In the genomic region with DNA sequence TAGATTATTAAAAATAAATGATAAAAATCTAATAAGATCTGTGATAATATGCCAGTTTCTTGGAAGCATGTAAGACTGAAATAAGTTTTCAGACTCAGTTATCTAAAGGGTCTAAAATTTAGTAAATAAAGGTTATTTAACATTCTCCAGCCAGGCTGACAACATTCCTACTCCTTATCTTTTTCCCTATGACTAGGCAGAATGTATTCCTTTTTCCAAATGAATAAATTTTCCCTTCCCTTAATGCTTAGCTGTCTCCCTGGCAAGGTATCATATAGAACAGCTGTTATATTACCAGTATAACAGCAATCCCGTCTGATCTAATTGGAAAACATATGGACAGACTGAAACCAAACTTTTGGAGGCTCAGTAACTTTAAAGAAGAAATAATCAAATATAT, we compare ENCODE assay signal across 23 cellular contexts. TPM values are rescaled to one million over a fixed set of nuclear protein-coding genes. Genes with fewer than 3 reads are reported as not detected.
DNase-seq lines count a peak whose midpoint lies in the region; ATAC-seq, FAIRE-seq and TF ChIP-seq lines count a peak whose summit lies in the region.
"Had no signal": no experiment of that assay in that cellular context is flagged by ENCODE, and none has a peak within 500 bp of the region (broad histone marks: within the 10 kb centered on the region; RNA-seq: fewer than 3 reads in every experiment).

No MANE protein-coding gene starts in this region.

- no peaks in the 10 kb centered on the region for H3K79me2 ChIP-seq in smooth muscle cell (ENCODE audit: low read depth)

- POLR2A ChIA-PET in A549 (lab: Yijun Ruan, JAX): interaction anchor here (0.8 to 2.7 kb wide), 2 partner anchors 13 to 92 kb away, joined by 3 to 11 read pairs; a partner anchor contains a TSS
- POLR2A ChIA-PET in IMR-90 (lab: Charles Lee; ENCODE audit: unreplicated experiment): no interaction called here

- H3K4me3 ChIP-seq in A549: no peak overlapping the region
- no peak overlapping the region for H3K4me3 ChIP-seq in IMR-90 (ENCODE audit: insufficient read depth, low read depth, low read length)
- no peak overlapping the region for H3K4me3 ChIP-seq in fibroblast of the aortic adventitia (ENCODE audit: low read depth, low read length)
- no peak overlapping the region for H3K4me3 ChIP-seq in smooth muscle cell
- H3K4me3 ChIP-seq: BLaER1, MG63 had no signal

- no peak overlapping the region for H4K5ac ChIP-seq in IMR-90 (ENCODE audit: low read depth, low read length)

- H2BK5ac ChIP-seq in IMR-90 (ENCODE audit: low read depth, low read length, poor library complexity, severe bottlenecking): no peak overlapping the region

- peak overlapping the region; percentile 53 for H3K4me2 ChIP-seq in A549
- no peak overlapping the region for H3K4me2 ChIP-seq in IMR-90 (ENCODE audit: low read depth, low read length)
- H3K4me2 ChIP-seq in smooth muscle cell: no peak overlapping the region
- H3K4me2 ChIP-seq: BLaER1 had no signal

- H2AFZ ChIP-seq in IMR-90 (replicated peaks; ENCODE audit: low read length, poor library complexity) (no peak overlapping the region), smooth muscle cell (ENCODE audit: low read depth) (no peak overlapping the region)

- H2AK9ac ChIP-seq in IMR-90 (replicated peaks; ENCODE audit: low read depth, low read length, poor library complexity): no peak overlapping the region

- H3K9me3 ChIP-seq in A549: no peaks in the 10 kb centered on the region
- H3K9me3 ChIP-seq in IMR-90 (ENCODE audit: control insufficient read depth, insufficient read depth, low read length): no peaks in the 10 kb centered on the region
- no peaks in the 10 kb centered on the region for H3K9me3 ChIP-seq in smooth muscle cell (replicated peaks; ENCODE audit: low read depth)
- H3K9me3 ChIP-seq: BLaER1, MG63 had no signal

- TF ChIP-seq CTCF in A549 (IDR thresholded peaks at IDR 0.05): no peak
- TF ChIP-seq CTCF in IMR-90 (conservative IDR thresholded peaks at IDR 0.05; ENCODE audit: low read depth, low read length): no peak
- TF ChIP-seq CTCF in fibroblast of the aortic adventitia (IDR thresholded peaks at IDR 0.05; ENCODE audit: insufficient read depth, low read length): no peak
- no peak for TF ChIP-seq CTCF in smooth muscle cell (IDR thresholded peaks at IDR 0.05; ENCODE audit: borderline replicate concordance, insufficient read depth, poor library complexity, severe bottlenecking)

- no peak overlapping the region for H3K18ac ChIP-seq in IMR-90 (ENCODE audit: low read depth, low read length)

- no peak overlapping the region for H3K4ac ChIP-seq in IMR-90 (ENCODE audit: low read depth, low read length)

- peak overlapping the region; percentile 53 to 78 for H3K27ac ChIP-seq in A549
- H3K27ac ChIP-seq in IMR-90 (ENCODE audit: insufficient read depth, low read length): no peak overlapping the region
- no peak overlapping the region for H3K27ac ChIP-seq in smooth muscle cell (ENCODE audit: low read depth)
- H3K27ac ChIP-seq: BLaER1, RWPE1 had no signal

- TF ChIP-seq RAD21 in A549 (conservative IDR thresholded peaks at IDR 0.05 in 1 of 2, IDR thresholded peaks at IDR 0.05 in 1 of 2): no peak
- TF ChIP-seq RAD21 in IMR-90 (IDR thresholded peaks at IDR 0.05; ENCODE audit: low read length): no peak

- 61% methylated on average over 1 of the region's 1 CpG for WGBS in A549 (ENCODE audit: missing lambda C conversion rate)
- WGBS in IMR-90 (ENCODE audit: extremely low coverage in 2 of 2, insufficient read length in 1 of 2), 2 experiments: no CpG with 5 or more reads among the region's 1 CpG
- 95% methylated on average over 1 of the region's 1 CpG for WGBS in smooth muscle cell (ENCODE audit: low lambda C conversion rate)

- H2BK20ac ChIP-seq in IMR-90 (ENCODE audit: low read depth, low read length): no peak overlapping the region

- intact Hi-C loops in IMR-90 (cut with micrococcal nuclease) (no loop called here), left ventricle myocardium superior (cut with micrococcal nuclease) (no loop called here)

- H2BK15ac ChIP-seq in IMR-90 (ENCODE audit: low read depth, low read length): no peak overlapping the region

- no peaks in the 10 kb centered on the region for H3K36me3 ChIP-seq in IMR-90 (ENCODE audit: control insufficient read depth, insufficient read depth, low read length)
- H3K36me3 ChIP-seq in smooth muscle cell (ENCODE audit: low read depth): no peaks in the 10 kb centered on the region
- H3K36me3 ChIP-seq: BLaER1, MG63 had no signal

- in situ Hi-C loops in IMR-90 (cut with MboI; ENCODE audit: low sequenced_read_pairs): no loop called here

- no peaks in the 10 kb centered on the region for H3K27me3 ChIP-seq in IMR-90 (ENCODE audit: control insufficient read depth, insufficient read depth, low read length)
- H3K27me3 ChIP-seq in smooth muscle cell (ENCODE audit: low read depth): peaks cover 25% of the 10 kb centered on the region
- H3K27me3 ChIP-seq: BLaER1, MG63 had no signal

- H3K9me1 ChIP-seq in IMR-90 (ENCODE audit: insufficient read depth, low read length): no peaks in the 10 kb centered on the region

- H4K20me1 ChIP-seq in IMR-90 (ENCODE audit: insufficient read depth, low read length) (no peaks in the 10 kb centered on the region; the same call in 1 of the 2 replicates), smooth muscle cell (ENCODE audit: low read depth) (peaks cover 21% of the 10 kb centered on the region)

- H3K9ac ChIP-seq in IMR-90 (ENCODE audit: low read depth, low read length): no peak overlapping the region
- H3K9ac ChIP-seq in smooth muscle cell (ENCODE audit: low read depth): no peak overlapping the region
- H3K9ac ChIP-seq: BLaER1 had no signal

- peaks cover 3 to 28% of the 10 kb centered on the region in 2 experiments; a peak in 3 of 4 replicates for H3K79me1 ChIP-seq in IMR-90 (ENCODE audit: low read depth in 1 of 2, low read length in 2 of 2)

- peaks cover 91% of the 10 kb centered on the region for H3K4me1 ChIP-seq in A549
- peaks cover 6% of the 10 kb centered on the region for H3K4me1 ChIP-seq in IMR-90 (ENCODE audit: control insufficient read depth, insufficient read depth, low read length)
- no peaks in the 10 kb centered on the region for H3K4me1 ChIP-seq in smooth muscle cell (ENCODE audit: low read depth)

- DNase-seq in A549 (ENCODE audit: low read depth in 1 of 2, low spot score in 1 of 2) (no peak), IMR-90 (no peak), NCI-H446 treated with DMSO at 0.1 percent for 48 hours (lab: John Stamatoyannopoulos, UW) (peak; percentile 44), fibroblast of the aortic adventitia (ENCODE audit: low read depth) (peak; percentile 57), smooth muscle cell (lab: John Stamatoyannopoulos, UW; ENCODE audit: unreplicated experiment) (no peak), foreskin melanocyte (no peak), left ventricle myocardium superior (no peak)
- DNase-seq: CD4-positive, CD25-positive, alpha-beta regulatory T cell; DMS53; KBM-7; MG63; NCI-H1105 treated with DMSO at 0.1 percent for 48 hours; NCI-H146; NCI-H2029 treated with DMSO at 0.1 percent for 48 hours; NCI-H226; NCI-H510A treated with DMSO at 0.1 percent for 48 hours; NCI-H748 treated with DMSO at 0.1 percent for 48 hours; SHP77 had no signal

- H2BK120ac ChIP-seq in IMR-90 (ENCODE audit: low read depth, low read length): no peak overlapping the region

- dilution Hi-C loops in IMR-90 (cut with HindIII; ENCODE audit: low sequenced_read_pairs, unreplicated experiment): no loop called here

- BruUV-seq in IMR-90 (replicated peaks; lab: Mats Ljungman, UMichigan): no TSS peak

- H3K23ac ChIP-seq in IMR-90 (ENCODE audit: low read depth, low read length): no peak overlapping the region

- H3K14ac ChIP-seq in IMR-90 (replicated peaks; ENCODE audit: low read depth, low read length): no peak overlapping the region

- no peak for TF ChIP-seq EP300 in A549 (IDR thresholded peaks at IDR 0.05)

- no peaks in the 10 kb centered on the region for H3F3A ChIP-seq in smooth muscle cell (ENCODE audit: low read depth)

- H2AK5ac ChIP-seq in IMR-90 (ENCODE audit: low read depth, low read length): no peak overlapping the region

- FAIRE-seq in A549 (lab: Jason Lieb, UNC): no peak
- FAIRE-seq: GM18507, HepG2 had no signal

- H3K56ac ChIP-seq in IMR-90 (ENCODE audit: extremely low read depth, insufficient read depth, low read length): no peak overlapping the region

- ATAC-seq in A549: no peak
- no peak for ATAC-seq in IMR-90 (ENCODE audit: low read depth)
- no peak for ATAC-seq in left ventricle myocardium superior
- ATAC-seq: HepG2, Panc1 had no signal

- CTCF ChIA-PET in A549 (lab: Yijun Ruan, JAX) (interaction anchor here (0.6 to 1.0 kb wide), 3 partner anchors 10 to 81 kb away, joined by 3 to 5 read pairs (median 4); no protein-coding TSS in a partner anchor), IMR-90 (lab: Yijun Ruan, JAX) (interaction anchor here (0.9 kb wide), 1 partner anchor 11 kb away, joined by 3 read pairs; no protein-coding TSS in a partner anchor)

- TF ChIP-seq POLR2A in A549 (IDR thresholded peaks at IDR 0.05; ENCODE audit: low read length): no peak
- no peak for TF ChIP-seq POLR2A in IMR-90 (IDR thresholded peaks at IDR 0.05; ENCODE audit: low read depth, low read length)

- H4K8ac ChIP-seq in IMR-90 (ENCODE audit: low read depth in 2 of 2, low read length in 2 of 2): no peak overlapping the region

- no peak overlapping the region for H4K91ac ChIP-seq in IMR-90 (ENCODE audit: insufficient read depth, low read depth, low read length)

TF ChIP-seq in A549, 52 proteins besides CTCF, POLR2A, EP300 and RAD21 (continues in another document):
- TF ChIP-seq KDM5A (IDR thresholded peaks at IDR 0.05): no peak
- TF ChIP-seq, protein P1, sequence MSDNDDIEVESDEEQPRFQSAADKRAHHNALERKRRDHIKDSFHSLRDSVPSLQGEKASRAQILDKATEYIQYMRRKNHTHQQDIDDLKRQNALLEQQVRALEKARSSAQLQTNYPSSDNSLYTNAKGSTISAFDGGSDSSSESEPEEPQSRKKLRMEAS (IDR thresholded peaks at IDR 0.05): no peak

TF ChIP-seq in IMR-90, 13 proteins besides CTCF, POLR2A, EP300 and RAD21:
- TF ChIP-seq NFE2L2 (IDR thresholded peaks at IDR 0.05; ENCODE audit: low read depth, low read length): peak; percentile 53
- TF ChIP-seq FOS (IDR thresholded peaks at IDR 0.05; ENCODE audit: low read depth, low read length): no peak

RNA-seq across cellular contexts. Expression of a gene that starts 13.0 kb away (rescaled TPM):
- 25.7 and 32.8 TPM in 2 replicates for polyA plus RNA-seq in A549 (2011; rRNA removed)
- 7.3 and 9.4 TPM in 2 replicates for polyA plus RNA-seq in A549 (2012; cell fraction: cytosol; rRNA removed)
- polyA plus RNA-seq in A549 (2012; cell fraction: nucleus; rRNA removed): 3.7 and 4.9 TPM in 2 replicates
- polyA plus RNA-seq in A549 (2017; fragmentation: RNase III; extraction: RNeasy Plus Mini Kit Qiagen cat#74134 plus additional on column Dnase treatment): 21.1 to 33.4 TPM (median 30.0 TPM) in 3 replicates
- polyA minus RNA-seq in A549 (2011; rRNA and poly(A)+ RNA removed): 15.9 and 19.0 TPM in 2 replicates
- total RNA-seq in IMR-90 (2012; rRNA removed): 3.4 and 4.7 TPM in 2 replicates
- 3.0 and 3.4 TPM in 2 replicates for polyA plus RNA-seq in IMR-90 (2012; rRNA removed)
- 1.4 and 1.7 TPM in 2 replicates for polyA plus RNA-seq in IMR-90 (2012; cell fraction: cytosol; rRNA removed)
- 0.83 and 3.0 TPM in 2 replicates for polyA plus RNA-seq in IMR-90 (2012; cell fraction: nucleus; rRNA removed; ENCODE audit: low replicate concordance)
- total RNA-seq in fibroblast of the aortic adventitia (ENCODE audit: low replicate concordance): 10.7 and 14.1 TPM in 2 replicates
- total RNA-seq in smooth muscle cell: 6.0 and 9.8 TPM in 2 replicates
- 1.8 and 2.7 TPM in 2 replicates for polyA plus RNA-seq in smooth muscle cell
- 32.8 TPM for total RNA-seq in left ventricle myocardium superior

Comparison
In these comparisons a context has a peak if more than half of its experiments do, and no peak if none do; other contexts are left out.
1. DNase-seq: peak in NCI-H446 treated with DMSO at 0.1 percent for 48 hours (single experiment) and fibroblast of the aortic adventitia (single experiment); none in A549 (0 of 2), IMR-90 (single experiment), smooth muscle cell (single experiment), foreskin melanocyte (single experiment) and left ventricle myocardium superior (single experiment).
2. H3K27ac ChIP-seq: peak in A549 (2 of 2); none in IMR-90 (single experiment) and smooth muscle cell (single experiment).